ENCODE assay signal across 8 cellular contexts in the genomic region with DNA sequence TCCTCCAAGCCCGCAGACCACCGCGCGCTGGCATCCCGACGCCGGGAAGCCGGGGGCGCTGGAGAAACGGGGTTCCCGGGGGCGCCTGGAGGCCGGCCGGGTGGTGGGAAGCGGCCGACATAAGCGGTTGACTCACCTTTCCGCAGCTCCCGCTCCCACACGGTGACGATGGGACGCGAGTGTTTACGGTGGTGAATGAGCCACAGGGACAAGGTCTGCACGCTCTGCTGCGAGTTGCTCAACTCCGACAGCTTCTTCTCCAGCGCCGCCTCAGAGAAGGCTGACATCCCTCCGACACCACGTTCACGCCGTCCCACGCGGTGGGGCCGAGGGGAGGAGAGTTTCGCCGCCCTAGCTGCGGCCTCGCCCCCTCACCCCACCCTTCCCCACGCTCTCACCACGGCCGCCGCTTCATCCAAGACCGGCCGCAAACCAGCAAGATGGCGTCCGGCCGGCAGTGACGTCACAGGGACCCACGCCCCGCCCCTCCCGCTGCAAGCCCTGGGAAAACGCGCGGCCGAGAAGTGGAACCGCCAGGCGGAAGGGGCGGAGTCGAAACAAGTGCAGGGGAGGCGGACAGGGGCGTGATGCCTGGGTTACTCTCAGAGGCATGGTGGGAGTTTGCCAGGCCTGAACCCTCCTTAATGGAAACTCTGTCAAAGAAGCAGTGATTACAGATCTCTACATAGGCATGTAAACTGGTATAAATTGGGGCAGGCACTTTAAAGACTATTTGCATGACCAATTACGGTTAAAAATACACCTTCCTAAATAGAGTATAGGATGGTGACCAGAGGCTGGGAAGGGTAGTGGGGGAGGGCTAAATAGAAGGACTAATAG. TPM values are rescaled to one million over a fixed set of nuclear protein-coding genes. Genes with fewer than 3 reads are reported as not detected.
DNase-seq lines count a peak whose midpoint lies in the region; ATAC-seq, FAIRE-seq and TF ChIP-seq lines count a peak whose summit lies in the region.

A gene with protein sequence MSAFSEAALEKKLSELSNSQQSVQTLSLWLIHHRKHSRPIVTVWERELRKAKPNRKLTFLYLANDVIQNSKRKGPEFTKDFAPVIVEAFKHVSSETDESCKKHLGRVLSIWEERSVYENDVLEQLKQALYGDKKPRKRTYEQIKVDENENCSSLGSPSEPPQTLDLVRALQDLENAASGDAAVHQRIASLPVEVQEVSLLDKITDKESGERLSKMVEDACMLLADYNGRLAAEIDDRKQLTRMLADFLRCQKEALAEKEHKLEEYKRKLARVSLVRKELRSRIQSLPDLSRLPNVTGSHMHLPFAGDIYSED (minus strand): TSS at position 442 of the 840 bp plus-strand sequence. CDS start 155 bp downstream, at position 287.

- no peaks in the 10 kb centered on the region for H3K36me3 ChIP-seq in adrenal gland (replicated peaks in 1 of 2)
- H3K36me3 ChIP-seq in heart left ventricle: no peaks in the 10 kb centered on the region
- H3K36me3 ChIP-seq in upper lobe of left lung: peaks cover 0 to 3% (median 0%) of the 10 kb centered on the region in 4 donors

- peak; percentile 98 for FAIRE-seq in GM12892 (lab: Jason Lieb, UNC)

- whole genome bisulfite sequencing in adrenal gland, 4 donors: 1 to 2% (median 1%) methylated on average over 29 to 64 of the region's 64 CpGs
- WGBS in heart left ventricle, 4 donors: 1% methylated on average over 54 to 64 of the region's 64 CpGs
- 0 to 1% methylated on average over 36 to 64 of the region's 64 CpGs for WGBS in upper lobe of left lung, 2 donors

- peaks cover 11 to 30% of the 10 kb centered on the region in 2 donors for H3K4me1 ChIP-seq in adrenal gland (replicated peaks in 1 of 2)
- peaks cover 3 to 25% (median 14%) of the 10 kb centered on the region in 12 donors for H3K4me1 ChIP-seq in heart left ventricle
- H3K4me1 ChIP-seq in upper lobe of left lung: peaks cover 9 to 18% (median 12%) of the 10 kb centered on the region in 4 donors

- H3K9me3 ChIP-seq in adrenal gland (replicated peaks in 1 of 3): peaks cover 0 to 3% (median 0%) of the 10 kb centered on the region in 3 donors
- no peaks in the 10 kb centered on the region for H3K9me3 ChIP-seq in heart left ventricle
- no peaks in the 10 kb centered on the region for H3K9me3 ChIP-seq in upper lobe of left lung

- DNase-seq in GM12892 (ENCODE audit: insufficient read length) (peak; percentile 92), NCI-H146 (lab: John Stamatoyannopoulos, UW) (peak; percentile 99), T-helper 1 cell (peak; percentile 90 to 96 (median 93)), adrenal gland (peak; percentile 96 to 98 (median 97)), heart left ventricle (peak; percentile 97 to 99 (median 98)), posterior cingulate gyrus (peak; percentile 96 to 99 (median 99)), upper lobe of left lung (peak; percentile 98 to 100)

- peak in 1 of 4 donors; percentile 42 for TF ChIP-seq EP300 in upper lobe of left lung (IDR thresholded peaks at IDR 0.05)

- no peaks in the 10 kb centered on the region for H3K27me3 ChIP-seq in adrenal gland
- H3K27me3 ChIP-seq in heart left ventricle: peaks cover 0 to 4% (median 0%) of the 10 kb centered on the region in 9 donors
- no peaks in the 10 kb centered on the region for H3K27me3 ChIP-seq in upper lobe of left lung

- TF ChIP-seq POLR2A in GM12892 (IDR thresholded peaks at IDR 0.05; ENCODE audit: low read depth, low read length) (peak; percentile 88), adrenal gland (IDR thresholded peaks at IDR 0.05) (peak; percentile 59 to 78), heart left ventricle (IDR thresholded peaks at IDR 0.05) (peak in 1 of 2 donors; percentile 54), upper lobe of left lung (IDR thresholded peaks at IDR 0.05) (peak in 3 of 4 donors; percentile 32 to 75 (median 74))

- peak; percentile 94 for ATAC-seq in HG02852 (IDR thresholded peaks at IDR 0.05; ENCODE audit: unreplicated experiment)
- ATAC-seq in heart left ventricle: peak; percentile 97 to 99 (median 97)
- ATAC-seq in upper lobe of left lung (ENCODE audit: low FRiP score in 2 of 2): peak; percentile 97 to 98

- H3K27ac ChIP-seq in adrenal gland (peak within 1 kb of the TSS; percentile 85 to 100 (median 91)), heart left ventricle (peak within 1 kb of the TSS; percentile 59 to 94 (median 90)), upper lobe of left lung (peak within 1 kb of the TSS; percentile 89 to 98 (median 96))

- H3K4me3 ChIP-seq in adrenal gland (peak within 1 kb of the TSS; percentile 39 to 96 (median 83)), heart left ventricle (peak within 1 kb of the TSS; percentile 71 to 99 (median 82)), upper lobe of left lung (peak within 1 kb of the TSS; percentile 71 to 97 (median 90))

- TF ChIP-seq CTCF in adrenal gland (IDR thresholded peaks at IDR 0.05): peak in 1 of 6 experiments; percentile 3
- TF ChIP-seq CTCF in heart left ventricle (IDR thresholded peaks at IDR 0.05): peak in 2 of 12 donors; percentile 7 to 10
- TF ChIP-seq CTCF in upper lobe of left lung (IDR thresholded peaks at IDR 0.05): peak in 1 of 6 experiments; percentile 19

- intact Hi-C loops in adrenal gland (cut with DNase I): no loop called here
- intact Hi-C loops in heart left ventricle (cut with DNase I): loop anchor here in 7 of 10 donors (2.0 to 5.0 kb wide), 3 partner anchors 60 to 65 kb away; a partner anchor contains a TSS
- intact Hi-C loops in posterior cingulate gyrus (cut with DNase I): loop anchor here (1.0 to 5.0 kb wide), 2 partner anchors 62 to 95 kb away; a partner anchor contains a TSS

RNA-seq across cellular contexts. Expression of the gene that starts here (rescaled TPM):
- 31.2 TPM for polyA plus RNA-seq in GM12892 (2012; ENCODE audit: missing spikeins)
- total RNA-seq in adrenal gland (100 to 1,000 TPM in 2 of 8 donors, 10 to 100 TPM in 6; 40.7 to 106 (median 58.4) TPM), heart left ventricle (10 to 100 TPM; 38.5 to 59.8 (median 45.3) TPM), upper lobe of left lung (10 to 100 TPM; 30.6 to 84.4 (median 44.3) TPM)
- polyA plus RNA-seq in adrenal gland (10 to 100 TPM; 28.9 to 62.6 (median 31.9) TPM), heart left ventricle (10 to 100 TPM; 22.6 to 49.6 TPM)

Comparison
In these comparisons a context has a peak if more than half of its experiments do, and no peak if none do; other contexts are left out.
1. Peak in every context shown above with its lines: DNase-seq, ATAC-seq, H3K4me3 ChIP-seq and H3K27ac ChIP-seq.
2. intact Hi-C loops: an anchor here in heart left ventricle (2.0 to 5.0 kb wide) and posterior cingulate gyrus (1.0 to 5.0 kb wide); none called in adrenal gland.